ENCODE assay signal across 21 cellular contexts in genomic region chr1:194331758-194332157, GRCh38.
DNase-seq lines count a peak whose midpoint lies in the region; ATAC-seq and TF ChIP-seq lines count a peak whose summit lies in the region.
"Had no signal": no experiment of that assay in that cellular context is flagged by ENCODE, and none has a peak within 500 bp of the region (broad histone marks: within the 10 kb centered on the region; RNA-seq: fewer than 3 reads in every experiment).

No MANE protein-coding gene starts in this region.

- no peak for TF ChIP-seq RAD21 in IMR-90 (IDR thresholded peaks at IDR 0.05; ENCODE audit: low read length)

- no peaks in the 10 kb centered on the region for H4K20me1 ChIP-seq in IMR-90 (ENCODE audit: insufficient read depth, low read length)

- H3K27ac Mint-ChIP-seq in naive thymus-derived CD4-positive, alpha-beta T cell = no peak overlapping the region
- H3K27ac Mint-ChIP-seq: CD14-positive monocyte had no signal

- H3K4me1 Mint-ChIP-seq in naive thymus-derived CD4-positive, alpha-beta T cell = peaks cover 0 to 1% (median 0%) of the 10 kb centered on the region in 7 donors
- H3K4me1 Mint-ChIP-seq: CD14-positive monocyte had no signal

- H4K8ac ChIP-seq in IMR-90 (ENCODE audit: low read depth in 2 of 2, low read length in 2 of 2) = no peak overlapping the region

- H3K4me3 Mint-ChIP-seq in naive thymus-derived CD4-positive, alpha-beta T cell = no peak overlapping the region
- H3K4me3 Mint-ChIP-seq: CD14-positive monocyte had no signal

- H3K9me3 ChIP-seq in IMR-90 (ENCODE audit: control insufficient read depth, insufficient read depth, low read length) = no peaks in the 10 kb centered on the region
- H3K9me3 ChIP-seq in adipocyte (ENCODE audit: control insufficient read depth, low read length) = no peaks in the 10 kb centered on the region
- no peaks in the 10 kb centered on the region for H3K9me3 ChIP-seq in naive thymus-derived CD4-positive, alpha-beta T cell (ENCODE audit: control insufficient read depth in 2 of 3, low read length in 3 of 3)
- no peaks in the 10 kb centered on the region for H3K9me3 ChIP-seq in upper lobe of left lung

- H2AK9ac ChIP-seq in IMR-90 (replicated peaks; ENCODE audit: low read depth, low read length, poor library complexity) = no peak overlapping the region

- no peak overlapping the region for H2AK5ac ChIP-seq in IMR-90 (ENCODE audit: low read depth, low read length)

- H3K4me2 ChIP-seq in IMR-90 (ENCODE audit: low read depth, low read length) = no peak overlapping the region
- H3K4me2 ChIP-seq: KMS-11 had no signal

- dilution Hi-C loops in IMR-90 (cut with HindIII; ENCODE audit: low sequenced_read_pairs, unreplicated experiment) = no loop called here

- H3K4me3 ChIP-seq in IMR-90 (ENCODE audit: insufficient read depth, low read depth, low read length) (no peak overlapping the region), adipocyte (ENCODE audit: low read length) (no peak overlapping the region), fibroblast of pulmonary artery (replicated peaks; ENCODE audit: low read depth, low read length) (no peak overlapping the region), upper lobe of left lung (no peak overlapping the region)
- H3K4me3 ChIP-seq in naive thymus-derived CD4-positive, alpha-beta T cell (ENCODE audit: low read length) = no peak overlapping the region

- CTCF ChIA-PET in IMR-90 (lab: Yijun Ruan, JAX) = interaction anchor here (0.6 kb wide), 1 partner anchor 1567 kb away, joined by 9 read pairs; no protein-coding TSS in a partner anchor
- CTCF ChIA-PET in naive thymus-derived CD4-positive, alpha-beta T cell (lab: Charles Lee) = no interaction called here

- WGBS in IMR-90 (ENCODE audit: extremely low coverage in 2 of 2, insufficient read length in 1 of 2), 2 experiments = no CpG with 5 or more reads among the region's 2 CpGs
- WGBS in upper lobe of left lung, 2 donors = 79 to 84% methylated on average over 2 of the region's 2 CpGs

- no peaks in the 10 kb centered on the region for H3K4me1 ChIP-seq in IMR-90 (ENCODE audit: control insufficient read depth, insufficient read depth, low read length)
- H3K4me1 ChIP-seq in adipocyte (ENCODE audit: control insufficient read depth, insufficient read depth, low read length) = no peaks in the 10 kb centered on the region
- no peaks in the 10 kb centered on the region for H3K4me1 ChIP-seq in naive thymus-derived CD4-positive, alpha-beta T cell (ENCODE audit: control insufficient read depth in 2 of 2, insufficient read depth in 2 of 2, low read length in 2 of 2)
- H3K4me1 ChIP-seq in upper lobe of left lung = no peaks in the 10 kb centered on the region

- ATAC-seq in IMR-90 (ENCODE audit: low read depth) = no peak
- no peak for ATAC-seq in naive thymus-derived CD4-positive, alpha-beta T cell
- no peak for ATAC-seq in upper lobe of left lung (ENCODE audit: low FRiP score in 2 of 2)
- no peak for ATAC-seq in HG02623 (IDR thresholded peaks at IDR 0.05; ENCODE audit: unreplicated experiment)
- ATAC-seq: HepG2 had no signal

- H3K9ac ChIP-seq in IMR-90 (ENCODE audit: low read depth, low read length) = no peak overlapping the region
- H3K9ac ChIP-seq in adipocyte (ENCODE audit: low read length) = no peak overlapping the region
- H3K9ac ChIP-seq: KMS-11 had no signal

- H2BK20ac ChIP-seq in IMR-90 (ENCODE audit: low read depth, low read length) = no peak overlapping the region

- H3K27me3 ChIP-seq in IMR-90 (ENCODE audit: control insufficient read depth, insufficient read depth, low read length) = no peaks in the 10 kb centered on the region
- H3K27me3 ChIP-seq in adipocyte (replicated peaks; ENCODE audit: control insufficient read depth, insufficient read depth, low read length) = no peaks in the 10 kb centered on the region
- no peaks in the 10 kb centered on the region for H3K27me3 ChIP-seq in naive thymus-derived CD4-positive, alpha-beta T cell (ENCODE audit: control insufficient read depth in 2 of 2, insufficient read depth in 2 of 2, low read length in 2 of 2)
- H3K27me3 ChIP-seq in upper lobe of left lung = no peaks in the 10 kb centered on the region

- H2BK120ac ChIP-seq in IMR-90 (ENCODE audit: low read depth, low read length) = no peak overlapping the region

- no peaks in the 10 kb centered on the region for H3K27me3 Mint-ChIP-seq in naive thymus-derived CD4-positive, alpha-beta T cell

- no peak overlapping the region for H3K56ac ChIP-seq in IMR-90 (ENCODE audit: extremely low read depth, insufficient read depth, low read length)

- no peak overlapping the region for H3K18ac ChIP-seq in IMR-90 (ENCODE audit: low read depth, low read length)

- no peak overlapping the region for H3K27ac ChIP-seq in IMR-90 (ENCODE audit: insufficient read depth, low read length)
- no peak overlapping the region for H3K27ac ChIP-seq in naive thymus-derived CD4-positive, alpha-beta T cell (ENCODE audit: low read depth, low read length)
- H3K27ac ChIP-seq in upper lobe of left lung = no peak overlapping the region
- H3K27ac ChIP-seq: KMS-11 had no signal

- BruUV-seq in IMR-90 (replicated peaks; lab: Mats Ljungman, UMichigan) = no TSS peak

- no peak for TF ChIP-seq EP300 in upper lobe of left lung (IDR thresholded peaks at IDR 0.05)

- H3K36me3 ChIP-seq in IMR-90 (ENCODE audit: control insufficient read depth, insufficient read depth, low read length) (no peaks in the 10 kb centered on the region), adipocyte (ENCODE audit: control insufficient read depth, insufficient read depth, low read length, severe bottlenecking) (no peaks in the 10 kb centered on the region), upper lobe of left lung (no peaks in the 10 kb centered on the region)
- no peaks in the 10 kb centered on the region for H3K36me3 ChIP-seq in naive thymus-derived CD4-positive, alpha-beta T cell (ENCODE audit: control insufficient read depth in 2 of 3, insufficient read depth in 3 of 3, low read length in 3 of 3)

- no peak overlapping the region for H3K4ac ChIP-seq in IMR-90 (ENCODE audit: low read depth, low read length)

- no peaks in the 10 kb centered on the region for H3K79me1 ChIP-seq in IMR-90 (ENCODE audit: low read depth in 1 of 2, low read length in 2 of 2)

- intact Hi-C loops in IMR-90 (cut with micrococcal nuclease) = no loop called here
- intact Hi-C loops in naive thymus-derived CD4-positive, alpha-beta T cell (cut with micrococcal nuclease) = no loop called here

- H2BK5ac ChIP-seq in IMR-90 (ENCODE audit: low read depth, low read length, poor library complexity, severe bottlenecking) = no peak overlapping the region

- H3K14ac ChIP-seq in IMR-90 (replicated peaks; ENCODE audit: low read depth, low read length) = no peak overlapping the region

- H4K91ac ChIP-seq in IMR-90 (ENCODE audit: insufficient read depth, low read depth, low read length) = no peak overlapping the region

- POLR2A ChIA-PET in IMR-90 (lab: Charles Lee; ENCODE audit: unreplicated experiment) = interaction anchor here (0.6 kb wide), 1 partner anchor 27 kb away, joined by 5 read pairs; no protein-coding TSS in a partner anchor
- POLR2A ChIA-PET in naive thymus-derived CD4-positive, alpha-beta T cell (lab: Charles Lee) = no interaction called here

- H3K9me1 ChIP-seq in IMR-90 (ENCODE audit: insufficient read depth, low read length) = no peaks in the 10 kb centered on the region

- no peak overlapping the region for H4K5ac ChIP-seq in IMR-90 (ENCODE audit: low read depth, low read length)

- no peak overlapping the region for H2BK15ac ChIP-seq in IMR-90 (ENCODE audit: low read depth, low read length)

- H3K9me3 Mint-ChIP-seq in naive thymus-derived CD4-positive, alpha-beta T cell = no peaks in the 10 kb centered on the region

- peak; percentile 34 for DNase-seq in EH (ENCODE audit: low read depth)
- DNase-seq in IMR-90 = peak; percentile 47
- DNase-seq in adipocyte (ENCODE audit: low read depth) = peak; percentile 6
- peak; percentile 4 for DNase-seq in fibroblast of pulmonary artery (ENCODE audit: low read depth)
- no peak for DNase-seq in naive thymus-derived CD4-positive, alpha-beta T cell
- DNase-seq in NCI-H1930 (lab: John Stamatoyannopoulos, UW) = no peak
- no peak for DNase-seq in upper lobe of left lung
- DNase-seq: DMS153; H7; MM.1S; NCI-H1092 treated with DMSO at 0.1 percent for 48 hours; NCI-H345; NCI-H526; NK-92 treated with Interleukin-12 subunit alpha and Interleukin-12 subunit beta, amount 100 ng/mL, for 24 hours; OCI-M1; RPMI8226; SIG-M5 had no signal

- no peak overlapping the region for H2AFZ ChIP-seq in IMR-90 (replicated peaks; ENCODE audit: low read length, poor library complexity)

- no peak overlapping the region for H3K23ac ChIP-seq in IMR-90 (ENCODE audit: low read depth, low read length)

- TF ChIP-seq POLR2A in IMR-90 (IDR thresholded peaks at IDR 0.05; ENCODE audit: low read depth, low read length) (no peak), upper lobe of left lung (IDR thresholded peaks at IDR 0.05) (no peak)

- TF ChIP-seq CTCF in IMR-90 (conservative IDR thresholded peaks at IDR 0.05; ENCODE audit: low read depth, low read length) (no peak), fibroblast of pulmonary artery (IDR thresholded peaks at IDR 0.05; ENCODE audit: low read length, missing control alignments) (no peak), upper lobe of left lung (IDR thresholded peaks at IDR 0.05) (no peak)

- H3K36me3 Mint-ChIP-seq in naive thymus-derived CD4-positive, alpha-beta T cell = no peaks in the 10 kb centered on the region
- H3K36me3 Mint-ChIP-seq: CD14-positive monocyte had no signal

- in situ Hi-C loops in IMR-90 (cut with MboI; ENCODE audit: low sequenced_read_pairs) = no loop called here

TF ChIP-seq in IMR-90, 13 proteins besides CTCF, POLR2A, EP300 and RAD21:
- TF ChIP-seq FOS (IDR thresholded peaks at IDR 0.05; ENCODE audit: low read depth, low read length) (peak; percentile 31; the same call in 1 of the 2 replicates), NFE2L2 (IDR thresholded peaks at IDR 0.05; ENCODE audit: low read depth, low read length) (no peak)

Comparison
In these comparisons a context has a peak if more than half of its experiments do, and no peak if none do; other contexts are left out.
1. DNase-seq: peak in EH (single experiment), IMR-90 (single experiment), adipocyte (single experiment) and fibroblast of pulmonary artery (single experiment); none in naive thymus-derived CD4-positive, alpha-beta T cell (0 of 9), NCI-H1930 (0 of 2) and upper lobe of left lung (0 of 2).